Comparison of ENCODE assay signal across 13 cellular contexts in genomic region chr12:108324678-108325358, GRCh38.
"Had no signal": no experiment of that assay in that cellular context is flagged by ENCODE, and none has a peak within 500 bp of the region (broad histone marks: within the 10 kb centered on the region; RNA-seq: fewer than 3 reads in every experiment).

No MANE protein-coding gene starts in this region.

- ATAC-seq: lower lobe of right lung, psoas muscle, right lobe of liver, T-helper 17 cell had no signal

- H3K4me3 ChIP-seq: lower lobe of right lung, psoas muscle, right lobe of liver had no signal

- H3K27ac ChIP-seq: lower lobe of right lung, psoas muscle, right lobe of liver had no signal

- H3K4me1 ChIP-seq: psoas muscle, right lobe of liver had no signal

- H3K4me3 Mint-ChIP-seq: T-helper 17 cell had no signal

- H3K27me3 ChIP-seq: right lobe of liver had no signal

- DNase-seq: activated CD4-positive, alpha-beta T cell treated with anti-CD3 and anti-CD28 coated beads, Interleukin-2, amount 50 U/mL, for 1 hour; activated CD4-positive, CD25-positive, alpha-beta regulatory T cell; activated effector memory CD4-positive, alpha-beta T cell treated with Interleukin-2 at 50 U/mL for 16 hours; activated T-cell treated with anti-CD3 and anti-CD28 coated beads, Interleukin-2, amount 50 U/mL, for 1 hour; aorta; hippocampal formation; lower lobe of right lung; naive B cell; psoas muscle; right lobe of liver; stimulated activated CD4-positive, alpha-beta T cell treated with anti-CD3 and anti-CD28 coated beads, Interleukin-12 subunit alpha, Interleukin-12 subunit beta, amount 100 ng/mL, for 4 hours; stimulated activated naive CD4-positive, alpha-beta T cell; T-helper 17 cell had no signal

- H3K9me3 ChIP-seq: lower lobe of right lung, psoas muscle, right lobe of liver had no signal

- H3K36me3 Mint-ChIP-seq: naive B cell had no signal

- H3K27ac Mint-ChIP-seq: naive B cell, T-helper 17 cell had no signal

- H3K36me3 ChIP-seq: lower lobe of right lung, right lobe of liver had no signal
